In genomic region chr7:29328050-29328449, GRCh38 we compare ENCODE assay signal across 20 cellular contexts.
DNase-seq lines count a peak whose midpoint lies in the region; ATAC-seq and TF ChIP-seq lines count a peak whose summit lies in the region.
"Had no signal": no experiment of that assay in that cellular context is flagged by ENCODE, and none has a peak within 500 bp of the region (broad histone marks: within the 10 kb centered on the region; RNA-seq: fewer than 3 reads in every experiment).

No MANE protein-coding gene starts in this region.

- peaks cover 0 to 57% (median 0%) of the 10 kb centered on the region in 11 experiments; a peak in 4 of 22 replicates for H3K27me3 ChIP-seq in BLaER1 treated with 17β-estradiol and CSF1 and Interleukin-3, amounts not matched to agents 10 nM and 100 nM
- H3K27me3 ChIP-seq in liver (ENCODE audit: control insufficient read depth in 4 of 4, insufficient read depth in 4 of 4, low read length in 3 of 4), result no peaks in the 10 kb centered on the region
- H3K27me3 ChIP-seq: right atrium auricular region, suprapubic skin had no signal

- peak overlapping the region in 8 of 11 experiments; percentile 3 to 81 (median 73); a peak in 12 of 22 replicates for H3K4me2 ChIP-seq in BLaER1 treated with 17β-estradiol and CSF1 and Interleukin-3, amounts not matched to agents 10 nM and 100 nM

- TF ChIP-seq CTCF in liver (IDR thresholded peaks at IDR 0.05; ENCODE audit: low read depth, low read length, missing input control), result no peak

- H3K27ac ChIP-seq in BLaER1 treated with 17β-estradiol and CSF1 and Interleukin-3, amounts not matched to agents 10 nM and 100 nM, result peak overlapping the region in 3 of 11 experiments; percentile 6 to 92 (median 66); a peak in 6 of 22 replicates
- H3K27ac ChIP-seq in liver (ENCODE audit: low read depth in 1 of 2, low read length in 2 of 2), result peak overlapping the region in 1 of 2 donors; percentile 41
- H3K27ac ChIP-seq: cardiac muscle cell, right atrium auricular region, SJSA1, suprapubic skin had no signal

- intact Hi-C loops in posterior cingulate gyrus (cut with DNase I), result no loop called here

- no peak overlapping the region for H3K4me3 Mint-ChIP-seq in activated T-helper 17 cell treated with anti-CD3 and anti-CD28 coated beads, Interleukin-2, amount 50 U/mL, for 72 hours
- H3K4me3 Mint-ChIP-seq: activated naive CD8-positive, alpha-beta T cell treated with anti-CD3 and anti-CD28 coated beads, Interleukin-2, amount 10 ng/mL, durations not matched to agents 7 days and 5 days; B cell; natural killer cell treated with Interleukin-12 subunit alpha and Interleukin-12 subunit beta and Interleukin-15 and Interleukin-18, amount 100 ng/mL, for 72 hours had no signal

- H3K4me1 Mint-ChIP-seq in activated T-helper 17 cell treated with anti-CD3 and anti-CD28 coated beads, Interleukin-2, amount 50 U/mL, for 72 hours, result no peaks in the 10 kb centered on the region
- H3K4me1 Mint-ChIP-seq: activated naive CD8-positive, alpha-beta T cell treated with anti-CD3 and anti-CD28 coated beads, Interleukin-2, amount 10 ng/mL, durations not matched to agents 7 days and 5 days had no signal

- ATAC-seq in activated T-helper 17 cell treated with anti-CD3 and anti-CD28 coated beads, Interleukin-2, amount 50 U/mL, for 72 hours (replicated peaks), result no peak
- ATAC-seq in HG03108 (IDR thresholded peaks at IDR 0.05; ENCODE audit: unreplicated experiment), result no peak
- ATAC-seq: natural killer cell treated with Interleukin-12 subunit alpha and Interleukin-12 subunit beta and Interleukin-15 and Interleukin-18, amount 100 ng/mL, for 72 hours had no signal

- H3K4me3 ChIP-seq in BLaER1 treated with 17β-estradiol and CSF1 and Interleukin-3, amounts not matched to agents 10 nM and 100 nM, result no peak overlapping the region
- H3K4me3 ChIP-seq in liver (ENCODE audit: low read depth in 1 of 3, low read length in 3 of 3), result no peak overlapping the region
- H3K4me3 ChIP-seq: cardiac muscle cell, lung, right atrium auricular region, SJSA1, suprapubic skin had no signal

- peaks cover 0 to 20% (median 5%) of the 10 kb centered on the region in 11 experiments; a peak in 5 of 22 replicates for H3K9me3 ChIP-seq in BLaER1 treated with 17β-estradiol and CSF1 and Interleukin-3, amounts not matched to agents 10 nM and 100 nM (replicated peaks in 1 of 11)
- no peaks in the 10 kb centered on the region for H3K9me3 ChIP-seq in liver (ENCODE audit: control insufficient read depth in 4 of 4, low read length in 3 of 4)
- H3K9me3 ChIP-seq: right atrium auricular region, SJSA1, suprapubic skin had no signal

- no peak overlapping the region for H3K27ac Mint-ChIP-seq in activated T-helper 17 cell treated with anti-CD3 and anti-CD28 coated beads, Interleukin-2, amount 50 U/mL, for 72 hours
- H3K27ac Mint-ChIP-seq: activated naive CD8-positive, alpha-beta T cell treated with anti-CD3 and anti-CD28 coated beads, Interleukin-2, amount 10 ng/mL, durations not matched to agents 7 days and 5 days; B cell; natural killer cell treated with Interleukin-12 subunit alpha and Interleukin-12 subunit beta and Interleukin-15 and Interleukin-18, amount 100 ng/mL, for 72 hours had no signal

- TF ChIP-seq RAD21 in liver (IDR thresholded peaks at IDR 0.05), result peak; percentile 24 to 26

- DNase-seq in DMS79 (lab: John Stamatoyannopoulos, UW) (peak; percentile 29), SKM-1 (lab: John Stamatoyannopoulos, UW; ENCODE audit: unreplicated experiment) (peak; percentile 16), posterior cingulate gyrus (no peak)
- no peak for DNase-seq in activated CD4-positive, alpha-beta T cell treated with anti-CD3 and anti-CD28 coated beads, Interleukin-2, amount 50 U/mL, for 48 hours
- DNase-seq: activated CD4-positive, alpha-beta T cell treated with anti-CD3 and anti-CD28 coated beads, Interleukin-2, amount 50 U/mL, for 4 hours; activated naive CD8-positive, alpha-beta T cell treated with anti-CD3 and anti-CD28 coated beads, Interleukin-2, amount 10 ng/mL, durations not matched to agents 7 days and 5 days; activated T-cell treated with anti-CD3 and anti-CD28 coated beads, Interleukin-2, amount 50 U/mL, for 48 hours; KG1; stimulated activated CD4-positive, alpha-beta T cell treated with anti-CD3 and anti-CD28 coated beads, Interleukin-1b, Interleukin-23, amount 100 ng/mL, for 48 hours had no signal

- peaks cover 38 to 57% (median 54%) of the 10 kb centered on the region in 10 experiments for H3K4me1 ChIP-seq in BLaER1 treated with 17β-estradiol and CSF1 and Interleukin-3, amounts not matched to agents 10 nM and 100 nM
- H3K4me1 ChIP-seq in liver (ENCODE audit: control insufficient read depth in 4 of 4, insufficient read depth in 4 of 4, low read length in 3 of 4), result peaks cover 0 to 35% (median 19%) of the 10 kb centered on the region in 4 donors
- H3K4me1 ChIP-seq: right atrium auricular region, SJSA1 had no signal

- 20% methylated on average over 5 of the region's 5 CpGs for WGBS in liver

- H3K27me3 Mint-ChIP-seq in activated T-helper 17 cell treated with anti-CD3 and anti-CD28 coated beads, Interleukin-2, amount 50 U/mL, for 72 hours, result peaks cover 7% of the 10 kb centered on the region
- H3K27me3 Mint-ChIP-seq: activated naive CD8-positive, alpha-beta T cell treated with anti-CD3 and anti-CD28 coated beads, Interleukin-2, amount 10 ng/mL, durations not matched to agents 7 days and 5 days; natural killer cell treated with Interleukin-12 subunit alpha and Interleukin-12 subunit beta and Interleukin-15 and Interleukin-18, amount 100 ng/mL, for 72 hours had no signal

- H3K36me3 ChIP-seq in BLaER1 treated with 17β-estradiol and CSF1 and Interleukin-3, amounts not matched to agents 10 nM and 100 nM, result no peaks in the 10 kb centered on the region
- H3K36me3 ChIP-seq in liver (ENCODE audit: control insufficient read depth in 4 of 4, insufficient read depth in 3 of 4, low read depth in 1 of 4, low read length in 3 of 4), result no peaks in the 10 kb centered on the region
- H3K36me3 ChIP-seq: cardiac muscle cell, right atrium auricular region, SJSA1, suprapubic skin had no signal

- no peaks in the 10 kb centered on the region for H4K20me1 ChIP-seq in BLaER1 treated with 17β-estradiol and CSF1 and Interleukin-3, amounts not matched to agents 10 nM and 100 nM

- no peaks in the 10 kb centered on the region for H3K36me3 Mint-ChIP-seq in activated T-helper 17 cell treated with anti-CD3 and anti-CD28 coated beads, Interleukin-2, amount 50 U/mL, for 72 hours (ENCODE audit: low read depth)
- H3K36me3 Mint-ChIP-seq: activated naive CD8-positive, alpha-beta T cell treated with anti-CD3 and anti-CD28 coated beads, Interleukin-2, amount 10 ng/mL, durations not matched to agents 7 days and 5 days; natural killer cell treated with Interleukin-12 subunit alpha and Interleukin-12 subunit beta and Interleukin-15 and Interleukin-18, amount 100 ng/mL, for 72 hours had no signal

- H3K9ac ChIP-seq in BLaER1 treated with 17β-estradiol and CSF1 and Interleukin-3, amounts not matched to agents 10 nM and 100 nM, result no peak overlapping the region
- no peak overlapping the region for H3K9ac ChIP-seq in liver (ENCODE audit: low read depth in 1 of 2, low read length in 2 of 2)

- no peaks in the 10 kb centered on the region for H3K9me3 Mint-ChIP-seq in activated T-helper 17 cell treated with anti-CD3 and anti-CD28 coated beads, Interleukin-2, amount 50 U/mL, for 72 hours
- H3K9me3 Mint-ChIP-seq: activated naive CD8-positive, alpha-beta T cell treated with anti-CD3 and anti-CD28 coated beads, Interleukin-2, amount 10 ng/mL, durations not matched to agents 7 days and 5 days; natural killer cell treated with Interleukin-12 subunit alpha and Interleukin-12 subunit beta and Interleukin-15 and Interleukin-18, amount 100 ng/mL, for 72 hours had no signal

TF ChIP-seq in liver, 16 proteins besides CTCF, POLR2A, EP300 and RAD21:
- TF ChIP-seq ZBTB33 (IDR thresholded peaks at IDR 0.05) (no peak), JUND (IDR thresholded peaks at IDR 0.05) (peak in 1 of 2 donors; percentile 52), RXRA (IDR thresholded peaks at IDR 0.05) (peak; percentile 42 to 67), GABPA (IDR thresholded peaks at IDR 0.05 in 1 of 2, conservative IDR thresholded peaks at IDR 0.05 in 1 of 2) (no peak), NR2F2 (IDR thresholded peaks at IDR 0.05) (no peak), FOXA2 (IDR thresholded peaks at IDR 0.05) (no peak), TAF1 (conservative IDR thresholded peaks at IDR 0.05) (no peak), YY1 (IDR thresholded peaks at IDR 0.05) (no peak), HNF4A (conservative IDR thresholded peaks at IDR 0.05) (peak; percentile 54 to 77), ATF3 (IDR thresholded peaks at IDR 0.05) (no peak)
- TF ChIP-seq, protein P1, sequence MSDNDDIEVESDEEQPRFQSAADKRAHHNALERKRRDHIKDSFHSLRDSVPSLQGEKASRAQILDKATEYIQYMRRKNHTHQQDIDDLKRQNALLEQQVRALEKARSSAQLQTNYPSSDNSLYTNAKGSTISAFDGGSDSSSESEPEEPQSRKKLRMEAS (IDR thresholded peaks at IDR 0.05), result no peak

Comparison
In these comparisons a context has a peak if more than half of its experiments do, and no peak if none do; other contexts are left out.
1. DNase-seq: peak in DMS79 (single experiment) and SKM-1 (single experiment); none in activated CD4-positive, alpha-beta T cell treated with anti-CD3 and anti-CD28 coated beads, Interleukin-2, amount 50 U/mL, for 48 hours (0 of 2) and posterior cingulate gyrus (0 of 10).